8 cellular contexts compared by ENCODE assay signal in genomic region chr3:171967137-171967783, GRCh38.
DNase-seq lines count a peak whose midpoint lies in the region; ATAC-seq and TF ChIP-seq lines count a peak whose summit lies in the region.

No MANE protein-coding gene starts in this region.

- H3K27me3 ChIP-seq in spleen (replicated peaks in 1 of 7) = no peaks in the 10 kb centered on the region

- H3K4me1 ChIP-seq in spleen = peaks cover 0 to 30% (median 14%) of the 10 kb centered on the region in 6 donors

- H3K36me3 ChIP-seq in spleen = no peaks in the 10 kb centered on the region

- ATAC-seq in SK-N-SH treated with all-trans-retinoic acid at 6 μM for 48 hours = peak; percentile 57

- peaks cover 48% of the 10 kb centered on the region for H3K4me1 Mint-ChIP-seq in HFFc6 (ENCODE audit: low read depth)
- H3K4me1 Mint-ChIP-seq in activated naive CD8-positive, alpha-beta T cell treated with anti-CD3 and anti-CD28 coated beads for 36 hours = peaks cover 12% of the 10 kb centered on the region
- peaks cover 13% of the 10 kb centered on the region for H3K4me1 Mint-ChIP-seq in activated T-helper 2 cell treated with anti-CD3 and anti-CD28 coated beads, Interferon-gamma antibody, Interleukin-2, Interleukin-4, amounts not matched to agents 10 μg/mL and 5 μg/mL and 100 μg/mL, durations not matched to agents 14 hours and 24 hours and 36 hours (ENCODE audit: low read depth)

- H3K36me3 Mint-ChIP-seq in HFFc6 (ENCODE audit: low read depth) = no peaks in the 10 kb centered on the region
- no peaks in the 10 kb centered on the region for H3K36me3 Mint-ChIP-seq in activated naive CD8-positive, alpha-beta T cell treated with anti-CD3 and anti-CD28 coated beads for 36 hours
- no peaks in the 10 kb centered on the region for H3K36me3 Mint-ChIP-seq in activated T-helper 2 cell treated with anti-CD3 and anti-CD28 coated beads, Interferon-gamma antibody, Interleukin-2, Interleukin-4, amounts not matched to agents 10 μg/mL and 5 μg/mL and 100 μg/mL, durations not matched to agents 14 hours and 24 hours and 36 hours (ENCODE audit: low read depth)

- intact Hi-C loops in spleen (cut with DNase I; ENCODE audit: low total_unique reads) = no loop called here
- intact Hi-C loops in activated T-helper 2 cell treated with anti-CD3 and anti-CD28 coated beads, Interferon-gamma antibody, Interleukin-2, Interleukin-4, amounts not matched to agents 10 μg/mL and 5 μg/mL and 100 μg/mL, durations not matched to agents 14 hours and 24 hours and 36 hours (cut with micrococcal nuclease) = no loop called here

- no peaks in the 10 kb centered on the region for H3K9me3 ChIP-seq in spleen

- TF ChIP-seq CTCF in HFFc6 (IDR thresholded peaks at IDR 0.05) (no peak), spleen (IDR thresholded peaks at IDR 0.05 in 8 of 11, conservative IDR thresholded peaks at IDR 0.05 in 3 of 11) (no peak), GM13977 (IDR thresholded peaks at IDR 0.05; ENCODE audit: extremely low read depth, insufficient read depth, missing control alignments) (no peak)

- H3K4me3 ChIP-seq in spleen = no peak overlapping the region

- no peaks in the 10 kb centered on the region for H3K9me3 Mint-ChIP-seq in HFFc6
- peaks cover 2% of the 10 kb centered on the region for H3K9me3 Mint-ChIP-seq in activated naive CD8-positive, alpha-beta T cell treated with anti-CD3 and anti-CD28 coated beads for 36 hours
- H3K9me3 Mint-ChIP-seq in activated T-helper 2 cell treated with anti-CD3 and anti-CD28 coated beads, Interferon-gamma antibody, Interleukin-2, Interleukin-4, amounts not matched to agents 10 μg/mL and 5 μg/mL and 100 μg/mL, durations not matched to agents 14 hours and 24 hours and 36 hours = peaks cover 4% of the 10 kb centered on the region

- WGBS in spleen, 5 donors = 25 to 53% (median 33%) methylated on average over 6 of the region's 6 CpGs

- H3K27ac ChIP-seq in spleen = peak overlapping the region in 7 of 8 donors; percentile 52 to 82 (median 80)

- H3K4me3 Mint-ChIP-seq in HFFc6 = peak overlapping the region; percentile 31
- H3K4me3 Mint-ChIP-seq in activated naive CD8-positive, alpha-beta T cell treated with anti-CD3 and anti-CD28 coated beads for 36 hours = no peak overlapping the region
- H3K4me3 Mint-ChIP-seq in activated T-helper 2 cell treated with anti-CD3 and anti-CD28 coated beads, Interferon-gamma antibody, Interleukin-2, Interleukin-4, amounts not matched to agents 10 μg/mL and 5 μg/mL and 100 μg/mL, durations not matched to agents 14 hours and 24 hours and 36 hours (ENCODE audit: low read depth) = no peak overlapping the region

- no peak for TF ChIP-seq POLR2A in spleen (IDR thresholded peaks at IDR 0.05)

- H3K27ac Mint-ChIP-seq in HFFc6 = peak overlapping the region; percentile 90
- H3K27ac Mint-ChIP-seq in activated naive CD8-positive, alpha-beta T cell treated with anti-CD3 and anti-CD28 coated beads for 36 hours = no peak overlapping the region
- no peak overlapping the region for H3K27ac Mint-ChIP-seq in activated T-helper 2 cell treated with anti-CD3 and anti-CD28 coated beads, Interferon-gamma antibody, Interleukin-2, Interleukin-4, amounts not matched to agents 10 μg/mL and 5 μg/mL and 100 μg/mL, durations not matched to agents 14 hours and 24 hours and 36 hours

- peak; percentile 79 for DNase-seq in HFFc6
- DNase-seq in glomerular visceral epithelial cell (ENCODE audit: extremely low spot score) = peak; percentile 60
- DNase-seq in spleen = no peak
- no peak for DNase-seq in iPS-NIHi7 (ENCODE audit: extremely low spot score)
- DNase-seq in activated naive CD8-positive, alpha-beta T cell treated with anti-CD3 and anti-CD28 coated beads for 36 hours = no peak
- no peak for DNase-seq in activated T-helper 2 cell treated with anti-CD3 and anti-CD28 coated beads, Interferon-gamma antibody, Interleukin-2, Interleukin-4, amounts not matched to agents 10 μg/mL and 5 μg/mL and 100 μg/mL, durations not matched to agents 14 hours and 24 hours and 36 hours (ENCODE audit: low spot score)
- DNase-seq in GM13977 (ENCODE audit: low spot score) = no peak

- no peaks in the 10 kb centered on the region; the same call in none of the 2 replicates for H3K27me3 Mint-ChIP-seq in HFFc6 (ENCODE audit: insufficient read depth)
- H3K27me3 Mint-ChIP-seq in activated naive CD8-positive, alpha-beta T cell treated with anti-CD3 and anti-CD28 coated beads for 36 hours = no peaks in the 10 kb centered on the region
- no peaks in the 10 kb centered on the region for H3K27me3 Mint-ChIP-seq in activated T-helper 2 cell treated with anti-CD3 and anti-CD28 coated beads, Interferon-gamma antibody, Interleukin-2, Interleukin-4, amounts not matched to agents 10 μg/mL and 5 μg/mL and 100 μg/mL, durations not matched to agents 14 hours and 24 hours and 36 hours (ENCODE audit: low read depth)

- in situ Hi-C loops in GM13977 (cut with MboI; ENCODE audit: low pct_unique_long_range_greater_than_20kb, low sequenced_read_pairs, unreplicated experiment) = no loop called here

TF ChIP-seq in SK-N-SH treated with all-trans-retinoic acid at 6 μM for 48 hours, 23 proteins besides CTCF, POLR2A, EP300 and RAD21:
- TF ChIP-seq TOX (CRISPR knock-in tag; IDR thresholded peaks at IDR 0.05; ENCODE audit: borderline replicate concordance) = no peak
- no peak for TF ChIP-seq ZFP3 (CRISPR knock-in tag; IDR thresholded peaks at IDR 0.05)
- no peak for TF ChIP-seq TCF4 (CRISPR knock-in tag; IDR thresholded peaks at IDR 0.05; ENCODE audit: borderline replicate concordance)
- TF ChIP-seq RARB (CRISPR knock-in tag; IDR thresholded peaks at IDR 0.05) = no peak
- no peak for TF ChIP-seq ZNF70 (CRISPR knock-in tag; IDR thresholded peaks at IDR 0.05)
- TF ChIP-seq ZNF8 (CRISPR knock-in tag; IDR thresholded peaks at IDR 0.05) = no peak
- no peak for TF ChIP-seq PATZ1 (CRISPR knock-in tag; IDR thresholded peaks at IDR 0.05; ENCODE audit: borderline replicate concordance)
- no peak for TF ChIP-seq CSRNP3 (CRISPR knock-in tag; IDR thresholded peaks at IDR 0.05)

Comparison
In these comparisons a context has a peak if more than half of its experiments do, and no peak if none do; other contexts are left out.
1. DNase-seq: peak in HFFc6 (single experiment) and glomerular visceral epithelial cell (single experiment); none in spleen (single experiment), iPS-NIHi7 (single experiment), activated naive CD8-positive, alpha-beta T cell treated with anti-CD3 and anti-CD28 coated beads for 36 hours (single experiment), activated T-helper 2 cell treated with anti-CD3 and anti-CD28 coated beads, Interferon-gamma antibody, Interleukin-2, Interleukin-4, amounts not matched to agents 10 μg/mL and 5 μg/mL and 100 μg/mL, durations not matched to agents 14 hours and 24 hours and 36 hours (single experiment) and GM13977 (single experiment).